Comparison of ENCODE assay signal across 16 cellular contexts in genomic region chr16:51148674-51149228, GRCh38. TPM values are rescaled to one million over a fixed set of nuclear protein-coding genes. Genes with fewer than 3 reads are reported as not detected.
DNase-seq lines count a peak whose midpoint lies in the region; ATAC-seq, FAIRE-seq and TF ChIP-seq lines count a peak whose summit lies in the region.
"Had no signal": no experiment of that assay in that cellular context is flagged by ENCODE, and none has a peak within 500 bp of the region (broad histone marks: within the 10 kb centered on the region; RNA-seq: fewer than 3 reads in every experiment).

No MANE protein-coding gene starts in this region.

- H3K36me3 ChIP-seq in suprapubic skin = no peaks in the 10 kb centered on the region

- FAIRE-seq in RCC 7860 (lab: Jason Lieb, UNC) = peak; percentile 4

- H3K9me3 ChIP-seq in suprapubic skin = no peaks in the 10 kb centered on the region

- H3K27ac ChIP-seq in suprapubic skin = no peak overlapping the region

- no peak for TF ChIP-seq EP300 in suprapubic skin (IDR thresholded peaks at IDR 0.05)

- peak overlapping the region; percentile 95 for H3K4me3 Mint-ChIP-seq in neural crest cell
- H3K4me3 Mint-ChIP-seq: B cell had no signal

- peaks cover 34% of the 10 kb centered on the region for H3K27me3 Mint-ChIP-seq in neural crest cell (ENCODE audit: low read depth)

- H3K9me3 Mint-ChIP-seq in neural crest cell = no peaks in the 10 kb centered on the region

- H3K27me3 ChIP-seq in suprapubic skin = peaks cover 89% of the 10 kb centered on the region

- H3K36me3 Mint-ChIP-seq in neural crest cell (ENCODE audit: low read depth) = peaks cover 10% of the 10 kb centered on the region

- H3K27ac Mint-ChIP-seq in neural crest cell (ENCODE audit: unreplicated experiment) = peak overlapping the region; percentile 96
- H3K27ac Mint-ChIP-seq: B cell had no signal

- H3K4me1 ChIP-seq in suprapubic skin = peaks cover 36% of the 10 kb centered on the region

- 78% methylated on average over 2 of the region's 2 CpGs for WGBS in suprapubic skin

- no peak for ATAC-seq in stimulated activated naive CD8-positive, alpha-beta T cell treated with anti-CD3 and anti-CD28 coated beads, Interleukin-15, Interleukin-2, amounts not matched to agents 100 U/mL and 50 U/mL, for 24 hours
- no peak for ATAC-seq in HG02870 (IDR thresholded peaks at IDR 0.05; ENCODE audit: unreplicated experiment)
- ATAC-seq: esophagus mucosa, left lobe of liver had no signal

- TF ChIP-seq CTCF in AG10803 (conservative IDR thresholded peaks at IDR 0.05; ENCODE audit: low read length) (no peak), fibroblast of the aortic adventitia (IDR thresholded peaks at IDR 0.05; ENCODE audit: insufficient read depth, low read length) (no peak), neural crest cell (conservative IDR thresholded peaks at IDR 0.05) (no peak), suprapubic skin (IDR thresholded peaks at IDR 0.05) (no peak)

- H3K4me3 ChIP-seq in AG10803 (ENCODE audit: low read length) (peak overlapping the region; percentile 85; the same call in 1 of the 2 replicates), fibroblast of the aortic adventitia (ENCODE audit: low read depth, low read length) (no peak overlapping the region), suprapubic skin (no peak overlapping the region)

- TF ChIP-seq POLR2A in suprapubic skin (IDR thresholded peaks at IDR 0.05) = no peak

- DNase-seq in AG10803 (ENCODE audit: low read depth) (peak; percentile 54), RCC 7860 (ENCODE audit: low spot score) (no peak), fibroblast of the aortic adventitia (ENCODE audit: low read depth) (peak; percentile 39), neural crest cell (ENCODE audit: low read depth, low spot score) (no peak), suprapubic skin (ENCODE audit: low spot score in 2 of 2) (no peak), COLO829 (ENCODE audit: low spot score) (no peak)
- DNase-seq in stimulated activated naive CD8-positive, alpha-beta T cell treated with anti-CD3 and anti-CD28 coated beads, Interleukin-15, Interleukin-2, amounts not matched to agents 100 U/mL and 50 U/mL, for 24 hours = no peak
- DNase-seq: activated CD4-positive, alpha-beta T cell treated with anti-CD3 and anti-CD28 coated beads for 1 hour; NCI-H1417 treated with DMSO at 0.1 percent for 48 hours; NCI-H526; SIG-M5 had no signal

- peaks cover 62% of the 10 kb centered on the region for H3K4me1 Mint-ChIP-seq in neural crest cell
- H3K4me1 Mint-ChIP-seq: B cell had no signal

RNA-seq across cellular contexts. Expression of gene SALL1, which starts 2.3 kb away (rescaled TPM):
- total RNA-seq in fibroblast of the aortic adventitia (ENCODE audit: low replicate concordance) = 0.16 and 2.6 TPM in 2 replicates
- total RNA-seq in neural crest cell = 79.4 and 85.7 TPM in 2 replicates
- total RNA-seq in suprapubic skin = under 1 TPM in 2 of 4 donors, not detected in 2; 0.08 TPM
- total RNA-seq: B cell, esophagus mucosa, HT-29 had no signal

Comparison
In these comparisons a context has a peak if more than half of its experiments do, and no peak if none do; other contexts are left out.
1. DNase-seq: peak in AG10803 (single experiment) and fibroblast of the aortic adventitia (single experiment); none in RCC 7860 (single experiment), neural crest cell (single experiment), stimulated activated naive CD8-positive, alpha-beta T cell treated with anti-CD3 and anti-CD28 coated beads, Interleukin-15, Interleukin-2, amounts not matched to agents 100 U/mL and 50 U/mL, for 24 hours (single experiment), suprapubic skin (0 of 2) and COLO829 (single experiment).
2. RNA of gene SALL1, which starts 2.3 kb away (total RNA-seq): 79.4 to 85.7 TPM in neural crest cell; 0.16 to 2.6 TPM in fibroblast of the aortic adventitia and 0.08 TPM in suprapubic skin; every median in the first group is over 10 times any median in the second.